12 cellular contexts compared by ENCODE assay signal in genomic region chr22:17919276-17920144, GRCh38.
A peak's percentile ranks its signal among the peaks of the same experiment; 100 is the strongest.
DNase-seq lines count a peak whose midpoint lies in the region; ATAC-seq and TF ChIP-seq lines count a peak whose summit lies in the region.
"Had no signal": no experiment of that assay in that cellular context is flagged by ENCODE, and none has a peak within 500 bp of the region (broad histone marks: within the 10 kb centered on the region; RNA-seq: fewer than 3 reads in every experiment).

No MANE protein-coding gene starts in this region.

- TF ChIP-seq CTCF in HEK293 (tag by site-specific recombination; IDR thresholded peaks at IDR 0.05) (no peak), WTC11 (IDR thresholded peaks at IDR 0.05) (no peak), left ventricle myocardium inferior (IDR thresholded peaks at IDR 0.05; ENCODE audit: borderline replicate concordance) (no peak), sigmoid colon (IDR thresholded peaks at IDR 0.05) (no peak)

- H3K36me3 Mint-ChIP-seq in WTC11 = no peaks in the 10 kb centered on the region
- H3K36me3 Mint-ChIP-seq: CD14-positive monocyte had no signal

- peak overlapping the region; percentile 18; the same call in 1 of the 2 replicates for H3K4me3 Mint-ChIP-seq in WTC11
- H3K4me3 Mint-ChIP-seq: CD14-positive monocyte had no signal

- no peak overlapping the region for H3K27ac ChIP-seq in HEK293 (ENCODE audit: extremely low read depth, low read depth, low read length)
- peak overlapping the region; percentile 95 for H3K27ac ChIP-seq in left ventricle myocardium inferior (replicated peaks)
- peak overlapping the region; percentile 27 to 77 (median 60) for H3K27ac ChIP-seq in sigmoid colon

- peak overlapping the region; percentile 91 for H3K27ac Mint-ChIP-seq in WTC11
- H3K27ac Mint-ChIP-seq: CD14-positive monocyte had no signal

- POLR2A ChIA-PET in HEK293 (lab: Yijun Ruan, JAX) = interaction anchor here (1.0 kb wide), 1 partner anchor 104 kb away, joined by 3 read pairs; the partner anchor contains the start of gene MICAL3
- POLR2A ChIA-PET in WTC11 (lab: Charles Lee) = no interaction called here

- no peak for TF ChIP-seq EP300 in sigmoid colon (IDR thresholded peaks at IDR 0.05)

- H3K27me3 Mint-ChIP-seq in WTC11 (ENCODE audit: low read depth) = no peaks in the 10 kb centered on the region

- WGBS in sigmoid colon, 2 donors = 48 to 69% methylated on average over 11 of the region's 11 CpGs

- intact Hi-C loops in left ventricle myocardium inferior (cut with micrococcal nuclease) (no loop called here), sigmoid colon (cut with DNase I) (no loop called here)

- TF ChIP-seq POLR2A in sigmoid colon (IDR thresholded peaks at IDR 0.05) = no peak

- H3K9me3 Mint-ChIP-seq in WTC11 = no peaks in the 10 kb centered on the region

- CTCF ChIA-PET in HEK293 (lab: Yijun Ruan, JAX) = interaction anchor here (0.6 to 1.8 kb wide), 7 partner anchors 8 to 748 kb away, joined by 3 to 9 read pairs (median 4); partner anchors contain the start of gene MICAL3
- CTCF ChIA-PET in WTC11 (lab: Charles Lee) = interaction anchor here (0.6 to 3.7 kb wide), 7 partner anchors 15 to 158 kb away, joined by 3 to 20 read pairs (median 3); no protein-coding TSS in a partner anchor

- ATAC-seq in WTC11 = peak; percentile 5; the same call in 1 of the 2 replicates
- no peak for ATAC-seq in HG02840 (IDR thresholded peaks at IDR 0.05; ENCODE audit: low FRiP score, unreplicated experiment)

- 0 out of 2 replicates have a peak, but pooled peaks cover 5% of the 10 kb centered on the region for H3K4me1 Mint-ChIP-seq in WTC11

- no peaks in the 10 kb centered on the region for H3K36me3 ChIP-seq in HEK293 (ENCODE audit: control insufficient read depth in 2 of 2, insufficient read depth in 1 of 2, low read length in 2 of 2)
- H3K36me3 ChIP-seq in left ventricle myocardium inferior = no peaks in the 10 kb centered on the region
- no peaks in the 10 kb centered on the region for H3K36me3 ChIP-seq in sigmoid colon

- no peak overlapping the region for H3K4me3 ChIP-seq in HEK293 (ENCODE audit: low read depth, low read length)
- H3K4me3 ChIP-seq in left ventricle myocardium inferior = peak overlapping the region; percentile 58
- no peak overlapping the region for H3K4me3 ChIP-seq in sigmoid colon

- H3K27me3 ChIP-seq in left ventricle myocardium inferior (ENCODE audit: low read depth) (no peaks in the 10 kb centered on the region), sigmoid colon (no peaks in the 10 kb centered on the region)

- H3K9me3 ChIP-seq in HEK293 (ENCODE audit: control insufficient read depth, insufficient read depth, low read depth, low read length) (no peaks in the 10 kb centered on the region), left ventricle myocardium inferior (replicated peaks) (no peaks in the 10 kb centered on the region), sigmoid colon (no peaks in the 10 kb centered on the region)

- H3K4me1 ChIP-seq in HEK293 (ENCODE audit: control insufficient read depth, insufficient read depth, low read length) (peaks cover 6% of the 10 kb centered on the region; the same call in 1 of the 2 replicates), left ventricle myocardium inferior (peaks cover 98% of the 10 kb centered on the region), sigmoid colon (peaks cover 0 to 73% (median 68%) of the 10 kb centered on the region in 4 donors)

- DNase-seq in WTC11 (ENCODE audit: low spot score) (no peak), left ventricle myocardium inferior (peak; percentile 63), sigmoid colon (peak; percentile 71), hypothalamus (lab: John Stamatoyannopoulos, UW) (no peak), NCI-H2029 treated with DMSO at 0.1 percent for 48 hours (lab: John Stamatoyannopoulos, UW) (no peak)
- no peak for DNase-seq in activated effector memory CD4-positive, alpha-beta T cell treated with Interleukin-2 at 50 U/mL for 16 hours
- DNase-seq: activated T-cell treated with anti-CD3 and anti-CD28 coated beads, Interleukin-2, amount 50 U/mL, for 1 hour; cortex of kidney; retina had no signal

TF ChIP-seq in HEK293, 187 proteins besides CTCF, POLR2A, EP300 and RAD21:
- TF ChIP-seq GFI1B (tag by site-specific recombination; IDR thresholded peaks at IDR 0.05) = no peak
- TF ChIP-seq GLIS1 (tag by site-specific recombination; IDR thresholded peaks at IDR 0.05) = peak; percentile 46
- TF ChIP-seq SCRT2 (tag by site-specific recombination; IDR thresholded peaks at IDR 0.05) = peak; percentile 78
- peak; percentile 64; the same call in 1 of the 2 replicates for TF ChIP-seq SCRT1 (tag by site-specific recombination; IDR thresholded peaks at IDR 0.05; ENCODE audit: borderline replicate concordance)
- no peak for TF ChIP-seq ZNF302 (tag by site-specific recombination; IDR thresholded peaks at IDR 0.05; ENCODE audit: low read depth)
- TF ChIP-seq ZIC2 (tag by site-specific recombination; IDR thresholded peaks at IDR 0.05) = peak; percentile 90

TF ChIP-seq in WTC11, 78 proteins besides CTCF, POLR2A, EP300 and RAD21:
- TF ChIP-seq HMGA2 (CRISPR knock-in tag; IDR thresholded peaks at IDR 0.05) = no peak
- TF ChIP-seq OVOL2 (CRISPR knock-in tag; IDR thresholded peaks at IDR 0.05; ENCODE audit: borderline replicate concordance) = no peak

Comparison
In these comparisons a context has a peak if more than half of its experiments do, and no peak if none do; other contexts are left out.
1. DNase-seq: peak in left ventricle myocardium inferior (single experiment) and sigmoid colon (single experiment); none in WTC11 (single experiment), hypothalamus (0 of 51), NCI-H2029 treated with DMSO at 0.1 percent for 48 hours (single experiment) and activated effector memory CD4-positive, alpha-beta T cell treated with Interleukin-2 at 50 U/mL for 16 hours (single experiment).